ENCODE assay signal across 1 cellular context in the genomic region with DNA sequence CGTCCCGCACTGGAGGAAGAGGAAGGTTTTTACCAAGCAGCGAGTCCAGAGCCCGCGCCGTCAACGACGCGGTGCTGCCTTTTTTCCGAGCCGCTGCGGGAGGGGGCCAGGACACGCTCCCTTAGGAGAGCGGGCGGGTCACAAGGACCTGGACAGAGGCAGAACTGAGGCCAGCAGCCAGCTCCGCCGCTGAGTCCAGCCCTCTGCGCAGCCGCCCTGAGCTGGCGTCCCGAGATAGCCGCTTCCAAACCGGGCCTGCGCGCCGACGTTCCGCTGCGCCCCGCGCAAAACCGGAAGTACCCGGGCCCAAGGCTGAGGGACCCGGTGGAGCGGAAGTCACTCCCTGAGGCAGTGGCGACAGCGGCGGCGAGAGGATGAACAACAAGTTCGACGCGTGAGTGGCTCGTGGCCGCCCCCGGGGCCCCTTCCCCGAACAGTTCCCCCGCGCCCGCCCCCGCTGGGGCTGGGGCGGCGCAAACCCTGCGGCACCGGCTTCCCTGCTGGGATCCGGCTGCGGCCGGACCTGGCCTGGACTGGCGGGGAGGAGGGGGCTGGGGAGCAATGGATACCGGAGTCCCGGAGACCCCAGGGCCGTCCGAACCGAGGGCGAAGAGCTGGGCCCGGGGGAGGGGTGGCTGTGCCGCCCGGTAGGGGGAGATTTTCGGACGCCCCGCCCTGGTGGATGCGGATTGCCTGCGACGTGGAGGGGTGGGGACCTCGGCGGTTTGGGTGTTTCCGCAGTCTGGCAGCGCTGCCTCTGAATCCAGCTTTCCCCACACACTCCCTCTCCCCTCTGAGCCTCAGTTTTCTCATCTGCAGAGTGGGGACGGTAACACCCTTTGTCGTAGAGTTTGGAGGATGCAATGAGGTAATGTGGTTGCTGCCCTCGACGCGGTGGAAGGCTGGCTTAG.
TF ChIP-seq lines count a peak whose summit lies in the region.

A gene with protein sequence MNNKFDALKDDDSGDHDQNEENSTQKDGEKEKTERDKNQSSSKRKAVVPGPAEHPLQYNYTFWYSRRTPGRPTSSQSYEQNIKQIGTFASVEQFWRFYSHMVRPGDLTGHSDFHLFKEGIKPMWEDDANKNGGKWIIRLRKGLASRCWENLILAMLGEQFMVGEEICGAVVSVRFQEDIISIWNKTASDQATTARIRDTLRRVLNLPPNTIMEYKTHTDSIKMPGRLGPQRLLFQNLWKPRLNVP (plus strand): TSS at position 339 of the 911 bp plus-strand sequence. CDS start 36 bp downstream, at position 375.
Gene TIGD1, minus strand, starts transcription at position 207 of the 911 bp plus-strand sequence. CDS start 675 bp downstream, outside the sequence.

TF ChIP-seq in IMR-90, 13 proteins besides CTCF, POLR2A, EP300 and RAD21:
- TF ChIP-seq RFX5 (IDR thresholded peaks at IDR 0.05; ENCODE audit: low read depth, low read length) (no peak), RCOR1 (IDR thresholded peaks at IDR 0.05; ENCODE audit: insufficient replicate concordance, low read length) (peak; percentile 99), CEBPB (IDR thresholded peaks at IDR 0.05; ENCODE audit: low read depth, low read length) (no peak), BHLHE40 (IDR thresholded peaks at IDR 0.05; ENCODE audit: low read depth, low read length) (peak; percentile 77), FOS (IDR thresholded peaks at IDR 0.05; ENCODE audit: low read depth, low read length) (no peak), MAZ (IDR thresholded peaks at IDR 0.05; ENCODE audit: borderline replicate concordance, low read depth, low read length) (peak; percentile 76), MAFK (IDR thresholded peaks at IDR 0.05; ENCODE audit: low read depth, low read length) (no peak), ELK1 (IDR thresholded peaks at IDR 0.05; ENCODE audit: borderline replicate concordance, low read depth, low read length) (0 out of 2 replicates have a peak, but pooled peaks have one; percentile 58), NFE2L2 (IDR thresholded peaks at IDR 0.05; ENCODE audit: low read depth, low read length) (no peak), CHD1 (IDR thresholded peaks at IDR 0.05; ENCODE audit: low read depth, low read length) (no peak), SMC3 (IDR thresholded peaks at IDR 0.05; ENCODE audit: low read depth, low read length) (no peak), MXI1 (IDR thresholded peaks at IDR 0.05; ENCODE audit: borderline replicate concordance, low read depth, low read length) (peak; percentile 48; the same call in 1 of the 2 replicates)
- TF ChIP-seq, protein P1, sequence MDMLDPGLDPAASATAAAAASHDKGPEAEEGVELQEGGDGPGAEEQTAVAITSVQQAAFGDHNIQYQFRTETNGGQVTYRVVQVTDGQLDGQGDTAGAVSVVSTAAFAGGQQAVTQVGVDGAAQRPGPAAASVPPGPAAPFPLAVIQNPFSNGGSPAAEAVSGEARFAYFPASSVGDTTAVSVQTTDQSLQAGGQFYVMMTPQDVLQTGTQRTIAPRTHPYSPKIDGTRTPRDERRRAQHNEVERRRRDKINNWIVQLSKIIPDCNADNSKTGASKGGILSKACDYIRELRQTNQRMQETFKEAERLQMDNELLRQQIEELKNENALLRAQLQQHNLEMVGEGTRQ (IDR thresholded peaks at IDR 0.05; ENCODE audit: low read depth, low read length) = peak; percentile 18; the same call in 1 of the 2 replicates
